Comparison of ENCODE assay signal across 8 cellular contexts in the genomic region with DNA sequence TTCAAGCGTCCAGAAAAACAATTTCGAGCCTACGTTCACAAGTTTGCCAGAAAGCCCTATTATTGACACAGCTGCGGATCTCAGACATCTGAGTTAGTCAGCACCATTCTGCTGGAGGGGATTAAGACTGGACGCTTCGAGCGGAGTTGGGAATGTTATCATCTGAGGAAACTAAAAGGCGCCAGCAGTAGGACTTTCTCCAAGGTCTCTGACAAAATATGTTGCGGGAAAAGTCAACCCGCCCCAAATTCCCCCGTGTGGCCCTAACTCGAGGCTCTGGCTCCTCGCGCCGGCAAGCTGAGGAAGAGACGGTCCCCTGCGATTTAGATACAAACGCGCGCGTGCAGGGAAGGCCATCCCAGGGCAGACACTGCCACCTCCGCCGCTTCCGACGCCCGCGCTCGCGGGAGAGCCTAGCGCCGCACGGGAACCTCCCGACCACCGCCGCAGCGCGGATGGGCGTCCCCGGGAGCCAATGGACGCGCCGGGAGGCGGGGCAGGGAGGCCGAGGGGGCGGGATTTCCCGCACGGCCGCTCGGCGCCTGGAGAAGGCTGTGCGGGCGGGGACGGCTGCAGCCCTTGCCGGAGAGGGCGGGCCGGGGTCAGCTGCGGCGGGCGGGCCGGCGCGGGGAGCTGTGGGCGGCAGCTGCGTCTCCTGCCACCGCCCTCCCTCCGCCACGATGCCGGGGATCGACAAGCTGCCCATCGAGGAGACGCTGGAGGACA.
DNase-seq lines count a peak whose midpoint lies in the region; ATAC-seq and TF ChIP-seq lines count a peak whose summit lies in the region.

APPL1 (plus strand) TSS at position 526 of the 726 bp plus-strand sequence; CDS start at position 681, 155 bp downstream.

- TF ChIP-seq CTCF in AG10803 (conservative IDR thresholded peaks at IDR 0.05; ENCODE audit: low read length) (no peak), choroid plexus epithelial cell (conservative IDR thresholded peaks at IDR 0.05; ENCODE audit: low read depth, low read length) (no peak)

- DNase-seq in AG10803 (ENCODE audit: low read depth): peak; percentile 84
- peak; percentile 41 to 91 for DNase-seq in NCI-H446 (lab: John Stamatoyannopoulos, UW)
- DNase-seq in activated CD4-positive, alpha-beta T cell treated with anti-CD3 and anti-CD28 coated beads for 4 hours: peak; percentile 82 to 85
- DNase-seq in choroid plexus epithelial cell (ENCODE audit: low read depth): peak; percentile 92
- DNase-seq in kidney glomerular epithelial cell (lab: John Stamatoyannopoulos, UW): peak; percentile 62
- peak; percentile 74 to 87 for DNase-seq in stimulated activated CD4-positive, alpha-beta T cell treated with anti-CD3 and anti-CD28 coated beads, Interleukin-15, amount 100 ng/mL, for 48 hours (ENCODE audit: low read depth in 2 of 2)

- peak within 1 kb of the TSS; percentile 81 for H3K4me3 ChIP-seq in AG10803 (ENCODE audit: low read length)
- H3K4me3 ChIP-seq in choroid plexus epithelial cell (ENCODE audit: low read depth, low read length): peak within 1 kb of the TSS; percentile 86

- ATAC-seq in GM18907 (IDR thresholded peaks at IDR 0.05; ENCODE audit: unreplicated experiment) (peak; percentile 84), HG03139 (IDR thresholded peaks at IDR 0.05; ENCODE audit: unreplicated experiment) (peak; percentile 91)

Comparison
In these comparisons a context has a peak if more than half of its experiments do, and no peak if none do; other contexts are left out.
1. Peak in every context shown above with its lines: DNase-seq, ATAC-seq and H3K4me3 ChIP-seq.